ENCODE assay signal across 8 cellular contexts in genomic region chr15:88624156-88624970, GRCh38. TPM values are rescaled to one million over a fixed set of nuclear protein-coding genes. Genes with fewer than 3 reads are reported as not detected.
A peak's percentile ranks its signal among the peaks of the same experiment; 100 is the strongest.
DNase-seq lines count a peak whose midpoint lies in the region; ATAC-seq and TF ChIP-seq lines count a peak whose summit lies in the region.

No MANE protein-coding gene starts in this region.

- ATAC-seq in GM18505 (IDR thresholded peaks at IDR 0.05; ENCODE audit: unreplicated experiment) (peak; percentile 29), HG02884 (IDR thresholded peaks at IDR 0.05; ENCODE audit: unreplicated experiment) (peak; percentile 27)
- ATAC-seq in naive thymus-derived CD8-positive, alpha-beta T cell: peak; percentile 44 to 53

- peak; percentile 60 for TF ChIP-seq CTCF in endodermal cell (conservative IDR thresholded peaks at IDR 0.05)

- no peak overlapping the region for H3K9ac ChIP-seq in endodermal cell (ENCODE audit: extremely low read depth, low read length, poor library complexity, severe bottlenecking)

- no peak for TF ChIP-seq POLR2A in GM18505 (IDR thresholded peaks at IDR 0.05; ENCODE audit: borderline replicate concordance, extremely low read depth, insufficient read depth, insufficient read length)

- WGBS in endodermal cell (ENCODE audit: insufficient coverage in 1 of 2, insufficient read length in 1 of 2), 2 experiments: 84 to 91% methylated on average over 16 to 19 of the region's 19 CpGs

- H3K9me3 ChIP-seq in endodermal cell (ENCODE audit: control insufficient read depth, low read length): no peaks in the 10 kb centered on the region

- no peaks in the 10 kb centered on the region for H3K27me3 ChIP-seq in endodermal cell (ENCODE audit: control insufficient read depth, insufficient read depth, low read length, poor library complexity, severe bottlenecking)

- peaks cover 51% of the 10 kb centered on the region for H3K36me3 Mint-ChIP-seq in endodermal cell (ENCODE audit: low read depth)
- peaks cover 0 to 17% (median 14%) of the 10 kb centered on the region in 3 donors for H3K36me3 Mint-ChIP-seq in naive thymus-derived CD8-positive, alpha-beta T cell

- no peaks in the 10 kb centered on the region for H3K9me3 Mint-ChIP-seq in endodermal cell
- H3K9me3 Mint-ChIP-seq in naive thymus-derived CD8-positive, alpha-beta T cell: no peaks in the 10 kb centered on the region

- H3K4me3 Mint-ChIP-seq in endodermal cell: no peak overlapping the region
- peak overlapping the region; percentile 79 to 97 (median 88) for H3K4me3 Mint-ChIP-seq in naive thymus-derived CD8-positive, alpha-beta T cell

- H3K4me1 ChIP-seq in endodermal cell (ENCODE audit: control insufficient read depth, insufficient read depth, low read length): peaks cover 5% of the 10 kb centered on the region

- peak overlapping the region; percentile 83 for H3K4me3 ChIP-seq in endodermal cell (ENCODE audit: low read length)

- peak overlapping the region; percentile 83 for H3K27ac Mint-ChIP-seq in endodermal cell
- peak overlapping the region; percentile 87 to 100 (median 96) for H3K27ac Mint-ChIP-seq in naive thymus-derived CD8-positive, alpha-beta T cell

- no peaks in the 10 kb centered on the region for H3K27me3 Mint-ChIP-seq in endodermal cell (ENCODE audit: insufficient read depth)
- H3K27me3 Mint-ChIP-seq in naive thymus-derived CD8-positive, alpha-beta T cell: peaks cover 0 to 9% (median 2%) of the 10 kb centered on the region in 5 donors

- DNase-seq in T-helper 2 cell (peak in 3 of 5 experiments; percentile 37 to 77 (median 61)), endodermal cell (no peak), foreskin melanocyte (no peak), dedifferentiated amniotic fluid mesenchymal stem cell (ENCODE audit: extremely low spot score) (no peak), epidermal melanocyte (ENCODE audit: insufficient read length, low spot score) (no peak)
- peak in 8 of 10 donors; percentile 54 to 79 (median 70) for DNase-seq in naive thymus-derived CD8-positive, alpha-beta T cell

- no peak overlapping the region for H3K27ac ChIP-seq in endodermal cell (ENCODE audit: low read depth, low read length)

- peaks cover 67% of the 10 kb centered on the region for H3K36me3 ChIP-seq in endodermal cell (ENCODE audit: control insufficient read depth, insufficient read depth, low read length)

- POLR2A ChIA-PET in naive thymus-derived CD8-positive, alpha-beta T cell (lab: Charles Lee): interaction anchor here (0.5 to 5.0 kb wide), 7 partner anchors 21 to 419 kb away, joined by 3 to 34 read pairs (median 5); partner anchors contain the start of genes HAPLN3, MRPL46 and MRPS11

- peaks cover 47% of the 10 kb centered on the region for H3K4me1 Mint-ChIP-seq in endodermal cell
- H3K4me1 Mint-ChIP-seq in naive thymus-derived CD8-positive, alpha-beta T cell: peaks cover 35 to 80% (median 73%) of the 10 kb centered on the region in 4 donors

RNA-seq across cellular contexts. Expression of gene AEN, which starts 3.2 kb away (rescaled TPM):
- 10 to 100 TPM; 64.7 to 76.4 TPM for total RNA-seq in endodermal cell
- 43.9 TPM for polyA plus RNA-seq in endodermal cell (2013, experiment 1 of 2)
- polyA plus RNA-seq in endodermal cell (2013, experiment 2 of 2): 42.6 TPM
- total RNA-seq in naive thymus-derived CD8-positive, alpha-beta T cell: 10 to 100 TPM; 49.6 to 51.6 TPM
- 10 to 100 TPM; 18.0 to 32.9 (median 25.7) TPM for polyA plus RNA-seq in naive thymus-derived CD8-positive, alpha-beta T cell

RNA-seq across cellular contexts. Expression of gene ISG20, which starts 14.5 kb away (rescaled TPM):
- 10 to 100 TPM in 1 of 2 donors, 1 to 10 TPM in 1; 9.3 to 11.4 TPM for total RNA-seq in endodermal cell
- 2.8 TPM for polyA plus RNA-seq in endodermal cell (2013, experiment 1 of 2)
- polyA plus RNA-seq in endodermal cell (2013, experiment 2 of 2): 1.9 TPM
- 100 to 1,000 TPM; 142 to 143 TPM for total RNA-seq in naive thymus-derived CD8-positive, alpha-beta T cell
- polyA plus RNA-seq in naive thymus-derived CD8-positive, alpha-beta T cell: 100 to 1,000 TPM; 422 to 562 (median 537) TPM

Comparison
In these comparisons a context has a peak if more than half of its experiments do, and no peak if none do; other contexts are left out.
1. DNase-seq: peak in T-helper 2 cell (3 of 5) and naive thymus-derived CD8-positive, alpha-beta T cell (8 of 10); none in endodermal cell (single experiment), foreskin melanocyte (single experiment), dedifferentiated amniotic fluid mesenchymal stem cell (single experiment) and epidermal melanocyte (single experiment).
2. RNA of gene ISG20, which starts 14.5 kb away (total RNA-seq): 142 to 143 TPM in naive thymus-derived CD8-positive, alpha-beta T cell; 9.3 to 11.4 TPM in endodermal cell; every median in the first group is over 10 times any median in the second.
3. Peak in every context shown above with its lines, with median percentiles within 50 percentile points of each other: ATAC-seq.